9 cellular contexts compared by ENCODE assay signal in genomic region chr6:73134588-73134987, GRCh38.
A peak's percentile ranks its signal among the peaks of the same experiment; 100 is the strongest.
DNase-seq lines count a peak whose midpoint lies in the region; ATAC-seq, FAIRE-seq and TF ChIP-seq lines count a peak whose summit lies in the region.
"Had no signal": no experiment of that assay in that cellular context is flagged by ENCODE, and none has a peak within 500 bp of the region (broad histone marks: within the 10 kb centered on the region; RNA-seq: fewer than 3 reads in every experiment).

No MANE protein-coding gene starts in this region.

- ATAC-seq in pancreas (peak in 1 of 4 donors; percentile 27), HG03196 (IDR thresholded peaks at IDR 0.05; ENCODE audit: unreplicated experiment) (no peak), GM18870 (IDR thresholded peaks at IDR 0.05; ENCODE audit: unreplicated experiment) (no peak)

- no peaks in the 10 kb centered on the region for H3K27me3 ChIP-seq in pancreas
- H3K27me3 ChIP-seq: SJSA1 had no signal

- no peak overlapping the region for H3K27ac ChIP-seq in pancreas
- H3K27ac ChIP-seq: SJSA1 had no signal

- intact Hi-C loops in pancreas (cut with DNase I): loop anchor here in 1 of 3 donors (10.0 kb wide), 1 partner anchor 720 kb away; no protein-coding TSS in a partner anchor

- peak; percentile 17 for DNase-seq in GM04504 (ENCODE audit: low read depth)
- DNase-seq in Jurkat, Clone E6-1 (ENCODE audit: low read depth, low spot score): peak; percentile 53
- DNase-seq in cardiac fibroblast (ENCODE audit: low read depth in 2 of 2): peak; percentile 15 to 67
- peak in 5 of 6 donors; percentile 18 to 59 (median 37) for DNase-seq in pancreas
- no peak for DNase-seq in NCI-H2029 treated with DMSO at 0.1 percent for 48 hours (lab: John Stamatoyannopoulos, UW)
- DNase-seq in NCI-H526 treated with DMSO at 0.1 percent for 48 hours (lab: John Stamatoyannopoulos, UW): no peak

- WGBS in pancreas, 2 donors: 54 to 56% methylated on average over 11 of the region's 11 CpGs

- H3K4me3 ChIP-seq in Jurkat, Clone E6-1 (ENCODE audit: low read length): no peak overlapping the region
- H3K4me3 ChIP-seq in cardiac fibroblast (replicated peaks in 1 of 2; ENCODE audit: low read depth in 2 of 2, low read length in 2 of 2): no peak overlapping the region
- H3K4me3 ChIP-seq in pancreas: no peak overlapping the region
- H3K4me3 ChIP-seq: SJSA1 had no signal

- no peak for FAIRE-seq in pancreas (lab: Jason Lieb, UNC)

- no peaks in the 10 kb centered on the region for H3K4me1 ChIP-seq in pancreas
- H3K4me1 ChIP-seq: SJSA1 had no signal

- H3K36me3 ChIP-seq in pancreas: no peaks in the 10 kb centered on the region
- H3K36me3 ChIP-seq: SJSA1 had no signal

- peak; percentile 71 for TF ChIP-seq CTCF in cardiac fibroblast (IDR thresholded peaks at IDR 0.05; ENCODE audit: low read depth, low read length)
- TF ChIP-seq CTCF in pancreas (IDR thresholded peaks at IDR 0.05): no peak

- no peaks in the 10 kb centered on the region for H3K9me3 ChIP-seq in pancreas
- H3K9me3 ChIP-seq: SJSA1 had no signal

Comparison
In these comparisons a context has a peak if more than half of its experiments do, and no peak if none do; other contexts are left out.
1. DNase-seq: peak in GM04504 (single experiment), Jurkat, Clone E6-1 (single experiment), cardiac fibroblast (2 of 2) and pancreas (5 of 6); none in NCI-H2029 treated with DMSO at 0.1 percent for 48 hours (single experiment) and NCI-H526 treated with DMSO at 0.1 percent for 48 hours (single experiment).